24 cellular contexts compared by ENCODE assay signal in genomic region chr16:89583197-89583894, GRCh38. TPM values are rescaled to one million over a fixed set of nuclear protein-coding genes. Genes with fewer than 3 reads are reported as not detected.
DNase-seq lines count a peak whose midpoint lies in the region.
"Had no signal": no experiment of that assay in that cellular context is flagged by ENCODE, and none has a peak within 500 bp of the region (broad histone marks: within the 10 kb centered on the region; RNA-seq: fewer than 3 reads in every experiment).

No MANE protein-coding gene starts in this region.

- H3K4me1 ChIP-seq in BLaER1 (peaks cover 33% of the 10 kb centered on the region), skeletal muscle satellite cell (ENCODE audit: control insufficient read depth, insufficient read depth, low read length) (peaks cover 43% of the 10 kb centered on the region)
- H3K4me1 ChIP-seq: BE2C had no signal

- peaks cover 80% of the 10 kb centered on the region for H3K36me3 ChIP-seq in BLaER1
- no peaks in the 10 kb centered on the region; the same call in 1 of the 2 replicates for H3K36me3 ChIP-seq in H7 (replicated peaks; ENCODE audit: control insufficient read depth, insufficient read depth, low read length)
- H3K36me3 ChIP-seq in skeletal muscle satellite cell (ENCODE audit: insufficient read depth, low read length), result peaks cover 81% of the 10 kb centered on the region
- H3K36me3 ChIP-seq: SJCRH30 had no signal

- H3K4me3 ChIP-seq in BLaER1 (no peak overlapping the region), H7 (ENCODE audit: insufficient read depth, low read depth, low read length) (no peak overlapping the region), skeletal muscle satellite cell (ENCODE audit: low read length) (no peak overlapping the region)
- H3K4me3 ChIP-seq: A549, SJCRH30 had no signal

- H3K4me2 ChIP-seq in BLaER1 (peak overlapping the region; percentile 91), skeletal muscle satellite cell (ENCODE audit: low read length) (no peak overlapping the region)
- H3K4me2 ChIP-seq: A549 had no signal

- H3K9ac ChIP-seq in BLaER1 (no peak overlapping the region), skeletal muscle satellite cell (ENCODE audit: low read depth, low read length) (peak overlapping the region; percentile 77)

- H3K9me3 ChIP-seq in BLaER1 (peaks cover 9% of the 10 kb centered on the region), skeletal muscle satellite cell (replicated peaks; ENCODE audit: low read length) (no peaks in the 10 kb centered on the region)
- H3K9me3 ChIP-seq: A549, SJCRH30 had no signal

- H3K27me3 ChIP-seq in BLaER1, result no peaks in the 10 kb centered on the region
- no peaks in the 10 kb centered on the region for H3K27me3 ChIP-seq in H7 (ENCODE audit: control insufficient read depth, insufficient read depth, low read length)
- no peaks in the 10 kb centered on the region for H3K27me3 ChIP-seq in skeletal muscle satellite cell (ENCODE audit: control insufficient read depth, insufficient read depth, low read length)
- H3K27me3 ChIP-seq: BE2C had no signal

- DNase-seq in H7 (peak; percentile 67), iPS-NIHi11 (ENCODE audit: low spot score) (peak; percentile 14), HK-2 (ENCODE audit: unreplicated experiment) (no peak), NCI-H446 (lab: John Stamatoyannopoulos, UW) (no peak), foreskin melanocyte (no peak)
- DNase-seq: BE2C; Calu3; CD8-positive, alpha-beta T cell; GF-D8; H9; KG1; NCI-H1092; NCI-H146; NCI-H2029; NCI-H2227 treated with DMSO at 0.1 percent for 48 hours; NCI-H524; NCI-H774; NK-92 treated with Interleukin-12 subunit alpha and Interleukin-12 subunit beta, amount 100 ng/mL, for 24 hours; SJCRH30; T-cell had no signal

- peaks cover 44% of the 10 kb centered on the region for H4K20me1 ChIP-seq in BLaER1

- no peak overlapping the region for H3K27ac ChIP-seq in BLaER1
- H3K27ac ChIP-seq: HL-60, SJCRH30 had no signal

RNA-seq across cellular contexts. Expression of gene CPNE7, which starts 7.8 kb away (rescaled TPM):
- 5.9 and 11.8 TPM in 2 replicates for total RNA-seq in H7 (2014; rRNA removed; shearing (Covaris generic))
- total RNA-seq in skeletal muscle satellite cell (2012; rRNA removed), result 30.9 and 32.1 TPM in 2 replicates
- total RNA-seq: SJCRH30 had no signal

RNA-seq across cellular contexts. Expression of gene RPL13, which starts 22.9 kb away (rescaled TPM):
- 6,334 and 6,497 TPM in 2 replicates for total RNA-seq in H7 (2014; rRNA removed; shearing (Covaris generic))
- total RNA-seq in skeletal muscle satellite cell (2012; rRNA removed), result 2,818 and 3,730 TPM in 2 replicates

RNA-seq across cellular contexts. Expression of gene DPEP1, which starts 30.1 kb away (rescaled TPM):
- 2.6 and 2.7 TPM in 2 replicates for total RNA-seq in H7 (2014; rRNA removed; shearing (Covaris generic))
- total RNA-seq in skeletal muscle satellite cell (2012; rRNA removed), result not detected in 2 replicates
- total RNA-seq: Calu3; CD8-positive, alpha-beta T cell had no signal

Comparison
In these comparisons a context has a peak if more than half of its experiments do, and no peak if none do; other contexts are left out.
1. DNase-seq: peak in H7 (single experiment) and iPS-NIHi11 (single experiment); none in HK-2 (single experiment), NCI-H446 (0 of 2) and foreskin melanocyte (single experiment).